Comparison of ENCODE assay signal across 37 cellular contexts in genomic region chr5:41112486-41113455, GRCh38. TPM values are rescaled to one million over a fixed set of nuclear protein-coding genes. Genes with fewer than 3 reads are reported as not detected.
DNase-seq lines count a peak whose midpoint lies in the region; ATAC-seq, FAIRE-seq and TF ChIP-seq lines count a peak whose summit lies in the region.
"Had no signal": no experiment of that assay in that cellular context is flagged by ENCODE, and none has a peak within 500 bp of the region (broad histone marks: within the 10 kb centered on the region; RNA-seq: fewer than 3 reads in every experiment).

No MANE protein-coding gene starts in this region.

- H3K27me3 ChIP-seq in astrocyte (ENCODE audit: insufficient read depth, low read length) = no peaks in the 10 kb centered on the region
- H3K27me3 ChIP-seq: BLaER1, esophagus squamous epithelium, neural progenitor cell, pancreas, SJSA1 had no signal

- H3K9ac ChIP-seq in astrocyte (ENCODE audit: low read length) = no peak overlapping the region
- H3K9ac ChIP-seq: BLaER1, neural progenitor cell had no signal

- H3K4me3 ChIP-seq in AG04449 (ENCODE audit: low read depth, low read length) (no peak overlapping the region), astrocyte (ENCODE audit: insufficient read depth, low read depth, low read length) (no peak overlapping the region), fibroblast of the aortic adventitia (ENCODE audit: low read depth, low read length) (no peak overlapping the region)
- H3K4me3 ChIP-seq: BLaER1, esophagus squamous epithelium, K562, neural progenitor cell, pancreas, SJSA1 had no signal

- no peaks in the 10 kb centered on the region for H4K20me1 ChIP-seq in astrocyte (ENCODE audit: insufficient read depth, low read length)
- H4K20me1 ChIP-seq: BLaER1 had no signal

- no peak overlapping the region for H3K27ac ChIP-seq in astrocyte (ENCODE audit: low read depth, low read length)
- H3K27ac ChIP-seq: BLaER1, neural progenitor cell, pancreas, SJSA1, VCaP had no signal

- no peaks in the 10 kb centered on the region for H3K79me2 ChIP-seq in astrocyte (ENCODE audit: insufficient read depth, low read length)

- no peak overlapping the region for H2AFZ ChIP-seq in astrocyte (ENCODE audit: low read depth, low read length)
- H2AFZ ChIP-seq: neural progenitor cell had no signal

- peaks cover 4% of the 10 kb centered on the region for H3K4me1 ChIP-seq in astrocyte (ENCODE audit: insufficient read depth, low read length)
- H3K4me1 ChIP-seq: BLaER1, esophagus squamous epithelium, neural progenitor cell, pancreas, SJSA1 had no signal

- H3K36me3 ChIP-seq in astrocyte (ENCODE audit: insufficient read depth, low read length) = no peaks in the 10 kb centered on the region
- H3K36me3 ChIP-seq: BLaER1, esophagus squamous epithelium, neural progenitor cell, pancreas, SJSA1 had no signal

- no peak for ATAC-seq in activated T-cell treated with anti-CD3 and anti-CD28 coated beads, Interleukin-2, amount 50 U/mL, for 72 hours (replicated peaks in 1 of 2)
- ATAC-seq: activated CD4-positive, alpha-beta T cell treated with anti-CD3 and anti-CD28 coated beads for 36 hours; K562 had no signal

- CTCF ChIA-PET in AG04449 (lab: Yijun Ruan, JAX) = no interaction called here

- POLR2A ChIA-PET in AG04449 (lab: Yijun Ruan, JAX) = no interaction called here

- H3K9me3 Mint-ChIP-seq in astrocyte (ENCODE audit: unreplicated experiment) = no peaks in the 10 kb centered on the region
- no peaks in the 10 kb centered on the region for H3K9me3 Mint-ChIP-seq in activated T-cell treated with anti-CD3 and anti-CD28 coated beads, Interleukin-2, amount 50 U/mL, for 72 hours
- peaks cover 2% of the 10 kb centered on the region for H3K9me3 Mint-ChIP-seq in chondrocyte (ENCODE audit: low read depth)
- H3K9me3 Mint-ChIP-seq: activated naive CD8-positive, alpha-beta T cell treated with anti-CD3 and anti-CD28 coated beads, Interleukin-2, amount 10 ng/mL, durations not matched to agents 7 days and 5 days; stimulated activated naive CD8-positive, alpha-beta T cell treated with anti-CD3 and anti-CD28 coated beads, Interleukin-15, Interleukin-2, amounts not matched to agents 100 ng/mL and 50 ng/mL, for 24 hours had no signal

- H3K27me3 Mint-ChIP-seq in astrocyte (ENCODE audit: low read depth, unreplicated experiment) (no peaks in the 10 kb centered on the region), chondrocyte (ENCODE audit: low read depth) (peaks cover 3% of the 10 kb centered on the region)
- H3K27me3 Mint-ChIP-seq in activated T-cell treated with anti-CD3 and anti-CD28 coated beads, Interleukin-2, amount 50 U/mL, for 72 hours (ENCODE audit: low read depth) = no peaks in the 10 kb centered on the region
- H3K27me3 Mint-ChIP-seq: activated CD4-positive, alpha-beta T cell treated with anti-CD3 and anti-CD28 coated beads for 36 hours; activated naive CD8-positive, alpha-beta T cell treated with anti-CD3 and anti-CD28 coated beads, Interleukin-2, amount 10 ng/mL, durations not matched to agents 7 days and 5 days; central memory CD8-positive, alpha-beta T cell; stimulated activated naive CD8-positive, alpha-beta T cell treated with anti-CD3 and anti-CD28 coated beads, Interleukin-15, Interleukin-2, amounts not matched to agents 100 ng/mL and 50 ng/mL, for 24 hours had no signal

- peaks cover 7% of the 10 kb centered on the region for H3K4me1 Mint-ChIP-seq in astrocyte (ENCODE audit: low read depth, unreplicated experiment)
- H3K4me1 Mint-ChIP-seq in activated T-cell treated with anti-CD3 and anti-CD28 coated beads, Interleukin-2, amount 50 U/mL, for 72 hours (ENCODE audit: low read depth) = no peaks in the 10 kb centered on the region
- H3K4me1 Mint-ChIP-seq in chondrocyte (ENCODE audit: low read depth) = no peaks in the 10 kb centered on the region
- H3K4me1 Mint-ChIP-seq: activated CD4-positive, alpha-beta T cell treated with anti-CD3 and anti-CD28 coated beads for 36 hours; activated naive CD8-positive, alpha-beta T cell treated with anti-CD3 and anti-CD28 coated beads, Interleukin-2, amount 10 ng/mL, durations not matched to agents 7 days and 5 days; central memory CD8-positive, alpha-beta T cell; endodermal cell had no signal

- FAIRE-seq in astrocyte (lab: Jason Lieb, UNC) (no peak), D721Med (lab: Jason Lieb, UNC) (no peak)
- FAIRE-seq: A204.1, GM12892, K562, pancreas had no signal

- H3K36me3 Mint-ChIP-seq in astrocyte (ENCODE audit: low read depth, unreplicated experiment) (no peaks in the 10 kb centered on the region), chondrocyte (ENCODE audit: low read depth) (no peaks in the 10 kb centered on the region)
- H3K36me3 Mint-ChIP-seq in activated T-cell treated with anti-CD3 and anti-CD28 coated beads, Interleukin-2, amount 50 U/mL, for 72 hours (ENCODE audit: insufficient read depth in 2 of 2) = no peaks in the 10 kb centered on the region
- H3K36me3 Mint-ChIP-seq: activated naive CD8-positive, alpha-beta T cell treated with anti-CD3 and anti-CD28 coated beads, Interleukin-2, amount 10 ng/mL, durations not matched to agents 7 days and 5 days; neural progenitor cell had no signal

- no peak for TF ChIP-seq CTCF in AG04449 (IDR thresholded peaks at IDR 0.05; ENCODE audit: insufficient read depth, low read length, missing control alignments)
- TF ChIP-seq CTCF in astrocyte (IDR thresholded peaks at IDR 0.05; ENCODE audit: insufficient read depth, low read depth, low read length) = no peak
- no peak for TF ChIP-seq CTCF in fibroblast of the aortic adventitia (IDR thresholded peaks at IDR 0.05; ENCODE audit: insufficient read depth, low read length)
- TF ChIP-seq CTCF in D721Med (IDR thresholded peaks at IDR 0.05; ENCODE audit: insufficient read depth, missing control alignments) = no peak
- no peak for TF ChIP-seq CTCF in chondrocyte (IDR thresholded peaks at IDR 0.05)

- H3K27ac Mint-ChIP-seq in astrocyte (ENCODE audit: unreplicated experiment) = no peak overlapping the region
- H3K27ac Mint-ChIP-seq in activated T-cell treated with anti-CD3 and anti-CD28 coated beads, Interleukin-2, amount 50 U/mL, for 72 hours = no peak overlapping the region
- no peak overlapping the region for H3K27ac Mint-ChIP-seq in chondrocyte (ENCODE audit: unreplicated experiment)
- H3K27ac Mint-ChIP-seq: activated CD4-positive, alpha-beta T cell treated with anti-CD3 and anti-CD28 coated beads for 36 hours; activated naive CD8-positive, alpha-beta T cell treated with anti-CD3 and anti-CD28 coated beads, Interleukin-2, amount 10 ng/mL, durations not matched to agents 7 days and 5 days; endodermal cell; stimulated activated naive CD8-positive, alpha-beta T cell treated with anti-CD3 and anti-CD28 coated beads, Interleukin-15, Interleukin-2, amounts not matched to agents 100 ng/mL and 50 ng/mL, for 24 hours had no signal

- H3K4me3 Mint-ChIP-seq in astrocyte (ENCODE audit: unreplicated experiment) (no peak overlapping the region), chondrocyte (ENCODE audit: unreplicated experiment) (no peak overlapping the region)
- H3K4me3 Mint-ChIP-seq in activated T-cell treated with anti-CD3 and anti-CD28 coated beads, Interleukin-2, amount 50 U/mL, for 72 hours = no peak overlapping the region
- H3K4me3 Mint-ChIP-seq: activated CD4-positive, alpha-beta T cell treated with anti-CD3 and anti-CD28 coated beads for 36 hours; activated naive CD8-positive, alpha-beta T cell treated with anti-CD3 and anti-CD28 coated beads, Interleukin-2, amount 10 ng/mL, durations not matched to agents 7 days and 5 days; central memory CD8-positive, alpha-beta T cell; endodermal cell; neural progenitor cell; stimulated activated naive CD8-positive, alpha-beta T cell treated with anti-CD3 and anti-CD28 coated beads, Interleukin-15, Interleukin-2, amounts not matched to agents 100 ng/mL and 50 ng/mL, for 24 hours had no signal

- H3K4me2 ChIP-seq in astrocyte (ENCODE audit: low read length) = no peak overlapping the region
- H3K4me2 ChIP-seq: BLaER1, neural progenitor cell had no signal

- H3K9me3 ChIP-seq in astrocyte (ENCODE audit: insufficient read depth, low read depth, low read length) = no peaks in the 10 kb centered on the region
- H3K9me3 ChIP-seq: BLaER1, esophagus squamous epithelium, pancreas, SJSA1 had no signal

- DNase-seq in AG04449 (ENCODE audit: low read depth, low spot score) (peak; percentile 42), EL (peak; percentile 67), astrocyte (ENCODE audit: low read depth) (peak; percentile 15), fibroblast of the aortic adventitia (ENCODE audit: low read depth) (peak; percentile 60), NCI-H128 (lab: John Stamatoyannopoulos, UW; ENCODE audit: unreplicated experiment) (no peak), D721Med (ENCODE audit: insufficient read length, low spot score) (no peak), chondrocyte (ENCODE audit: low spot score) (no peak)
- DNase-seq in activated T-cell treated with anti-CD3 and anti-CD28 coated beads, Interleukin-2, amount 50 U/mL, for 72 hours = no peak
- DNase-seq: activated CD4-positive, alpha-beta T cell treated with anti-CD3 and anti-CD28 coated beads for 36 hours; activated CD8-positive, alpha-beta memory T cell treated with anti-CD3 and anti-CD28 coated beads for 24 hours; activated gamma-delta T cell; activated naive CD8-positive, alpha-beta T cell treated with anti-CD3 and anti-CD28 coated beads, Interleukin-2, amount 10 ng/mL, durations not matched to agents 7 days and 5 days; activated T-cell treated with anti-CD3 and anti-CD28 coated beads for 4 hours; dermis blood vessel endothelial cell; DMS153; endodermal cell; esophagus squamous epithelium; glutamatergic neuron; islet precursor cell; NCI-H1092; NCI-H1694 treated with DMSO at 0.1 percent for 48 hours; pancreas; stimulated activated CD8-positive, alpha-beta memory T cell treated with anti-CD3 and anti-CD28 coated beads, Interleukin-4, amount 100 ng/mL, for 48 hours; T-helper 9 cell had no signal

RNA-seq across cellular contexts. Expression of gene MROH2B, which starts 41.6 kb away (rescaled TPM):
- total RNA-seq in astrocyte (not detected in 2 replicates), fibroblast of the aortic adventitia (ENCODE audit: low replicate concordance) (not detected in 2 replicates), chondrocyte (not detected in 3 replicates)
- not detected for total RNA-seq in activated T-cell treated with anti-CD3 and anti-CD28 coated beads, Interleukin-2, amount 50 U/mL, for 72 hours
- total RNA-seq: activated CD4-positive, alpha-beta T cell treated with anti-CD3 and anti-CD28 coated beads for 36 hours; activated naive CD8-positive, alpha-beta T cell treated with anti-CD3 and anti-CD28 coated beads, Interleukin-2, amount 10 ng/mL, durations not matched to agents 7 days and 5 days; dermis blood vessel endothelial cell; endodermal cell; esophagus squamous epithelium; G401; K562; myocyte; NCI-H460; RPMI7951; SJSA1 had no signal

Comparison
In these comparisons a context has a peak if more than half of its experiments do, and no peak if none do; other contexts are left out.
1. DNase-seq: peak in AG04449 (single experiment), EL (single experiment), astrocyte (single experiment) and fibroblast of the aortic adventitia (single experiment); none in NCI-H128 (single experiment), activated T-cell treated with anti-CD3 and anti-CD28 coated beads, Interleukin-2, amount 50 U/mL, for 72 hours (0 of 2), D721Med (single experiment) and chondrocyte (single experiment).